17 cellular contexts compared by ENCODE assay signal in genomic region chr3:113753376-113753985, GRCh38. TPM values are rescaled to one million over a fixed set of nuclear protein-coding genes. Genes with fewer than 3 reads are reported as not detected.
A peak's percentile ranks its signal among the peaks of the same experiment; 100 is the strongest.
DNase-seq lines count a peak whose midpoint lies in the region; ATAC-seq and TF ChIP-seq lines count a peak whose summit lies in the region.
"Had no signal": no experiment of that assay in that cellular context is flagged by ENCODE, and none has a peak within 500 bp of the region (broad histone marks: within the 10 kb centered on the region; RNA-seq: fewer than 3 reads in every experiment).

No MANE protein-coding gene starts in this region.

- TF ChIP-seq CTCF in MCF 10A (IDR thresholded peaks at IDR 0.05; ENCODE audit: unreplicated experiment), result no peak
- no peak for TF ChIP-seq CTCF in breast epithelium (IDR thresholded peaks at IDR 0.05)
- no peak for TF ChIP-seq CTCF in upper lobe of left lung (IDR thresholded peaks at IDR 0.05)

- H3K79me1 ChIP-seq in mesendoderm (ENCODE audit: low read length), result no peaks in the 10 kb centered on the region

- no peaks in the 10 kb centered on the region for H3K36me3 Mint-ChIP-seq in MCF 10A (ENCODE audit: insufficient read depth, unreplicated experiment)
- peaks cover 25% of the 10 kb centered on the region for H3K36me3 Mint-ChIP-seq in dendritic cell treated with granulocyte-macrophage colony-stimulating factor and Interleukin-4, amounts not matched to agents 40 ng/mL and 50 ng/mL, for 4 days (ENCODE audit: low read depth)

- peaks cover 2% of the 10 kb centered on the region for H3K79me2 ChIP-seq in mesendoderm (ENCODE audit: control insufficient read depth, insufficient read depth, low read length)

- no peak overlapping the region for H2BK120ac ChIP-seq in mesendoderm (ENCODE audit: low read depth, low read length)

- H3K27me3 ChIP-seq in breast epithelium (no peaks in the 10 kb centered on the region), mesendoderm (ENCODE audit: insufficient read depth, low read length, poor library complexity) (no peaks in the 10 kb centered on the region), upper lobe of left lung (no peaks in the 10 kb centered on the region)

- CTCF ChIA-PET in MCF 10A (lab: Yijun Ruan, JAX), result interaction anchor here (0.5 to 0.8 kb wide), 2 partner anchors 8 to 35 kb away, joined by 4 read pairs; no protein-coding TSS in a partner anchor

- no peaks in the 10 kb centered on the region for H3K36me3 ChIP-seq in breast epithelium
- no peaks in the 10 kb centered on the region for H3K36me3 ChIP-seq in mesendoderm (ENCODE audit: control insufficient read depth, insufficient read depth, low read length)
- H3K36me3 ChIP-seq in upper lobe of left lung, result no peaks in the 10 kb centered on the region

- H2BK5ac ChIP-seq in mesendoderm (ENCODE audit: low read length), result no peak overlapping the region

- H3K27ac Mint-ChIP-seq in MCF 10A (ENCODE audit: low read depth, unreplicated experiment), result peak overlapping the region; percentile 61
- peak overlapping the region; percentile 70 for H3K27ac Mint-ChIP-seq in dendritic cell treated with granulocyte-macrophage colony-stimulating factor and Interleukin-4, amounts not matched to agents 40 ng/mL and 50 ng/mL, for 4 days

- no peak overlapping the region for H3K23ac ChIP-seq in mesendoderm (ENCODE audit: low read length)

- H3K27ac ChIP-seq in breast epithelium (no peak overlapping the region), mesendoderm (ENCODE audit: low read depth, low read length) (no peak overlapping the region), upper lobe of left lung (no peak overlapping the region)
- H3K27ac ChIP-seq: 22Rv1, C4-2B had no signal

- H3K4me1 ChIP-seq in breast epithelium, result no peaks in the 10 kb centered on the region
- H3K4me1 ChIP-seq in mesendoderm (ENCODE audit: control insufficient read depth, low read depth, low read length), result no peaks in the 10 kb centered on the region
- peaks cover 11 to 19% (median 14%) of the 10 kb centered on the region in 4 donors for H3K4me1 ChIP-seq in upper lobe of left lung

- H3K9ac ChIP-seq in mesendoderm (ENCODE audit: low read length), result no peak overlapping the region

- no peak for DNase-seq in MCF 10A (ENCODE audit: unreplicated experiment)
- no peak for DNase-seq in breast epithelium (ENCODE audit: low spot score in 2 of 2)
- DNase-seq in mesendoderm, result peak; percentile 74
- DNase-seq in upper lobe of left lung, result no peak
- DNase-seq: Caco-2, DMS53, NCI-H1105 treated with DMSO at 0.1 percent for 48 hours, NCI-H187, NCI-H2171, NCI-H82, SIG-M5 had no signal

- H3K9me3 ChIP-seq in breast epithelium (peaks cover 0 to 5% of the 10 kb centered on the region in 2 donors), upper lobe of left lung (peaks cover 0 to 2% (median under 1%) of the 10 kb centered on the region in 4 donors)
- H3K9me3 ChIP-seq: Caco-2 had no signal

- intact Hi-C loops in MCF 10A (cut with micrococcal nuclease) (no loop called here), breast epithelium (cut with DNase I; ENCODE audit: low total_unique reads) (no loop called here)
- intact Hi-C loops in dendritic cell treated with granulocyte-macrophage colony-stimulating factor and Interleukin-4, amounts not matched to agents 40 ng/mL and 50 ng/mL, for 4 days (cut with micrococcal nuclease), result no loop called here

- ATAC-seq in GM19452 (IDR thresholded peaks at IDR 0.05; ENCODE audit: unreplicated experiment), result no peak
- ATAC-seq in HG03025 (IDR thresholded peaks at IDR 0.05; ENCODE audit: low FRiP score, unreplicated experiment), result no peak
- ATAC-seq in HG02623 (IDR thresholded peaks at IDR 0.05; ENCODE audit: unreplicated experiment), result no peak
- no peak for ATAC-seq in upper lobe of left lung (ENCODE audit: low FRiP score in 2 of 2)

- peaks cover 15% of the 10 kb centered on the region for H3K4me1 Mint-ChIP-seq in MCF 10A (ENCODE audit: insufficient read depth, unreplicated experiment)
- H3K4me1 Mint-ChIP-seq in dendritic cell treated with granulocyte-macrophage colony-stimulating factor and Interleukin-4, amounts not matched to agents 40 ng/mL and 50 ng/mL, for 4 days (ENCODE audit: low read depth), result peaks cover 45% of the 10 kb centered on the region

- H3K4me3 Mint-ChIP-seq in MCF 10A (ENCODE audit: unreplicated experiment), result no peak overlapping the region
- H3K4me3 Mint-ChIP-seq in dendritic cell treated with granulocyte-macrophage colony-stimulating factor and Interleukin-4, amounts not matched to agents 40 ng/mL and 50 ng/mL, for 4 days, result no peak overlapping the region

- no TSS peak for BruUV-seq in MCF 10A (replicated peaks; lab: Mats Ljungman, UMichigan)

- no peak overlapping the region for H3K4ac ChIP-seq in mesendoderm (ENCODE audit: low read depth, low read length)

- no peak overlapping the region for H3K18ac ChIP-seq in mesendoderm (ENCODE audit: low read length)

- TF ChIP-seq POLR2A in breast epithelium (IDR thresholded peaks at IDR 0.05) (no peak), upper lobe of left lung (IDR thresholded peaks at IDR 0.05) (no peak)

- no peak overlapping the region for H2BK15ac ChIP-seq in mesendoderm (replicated peaks; ENCODE audit: low read depth)

- no peak overlapping the region for H3K4me3 ChIP-seq in breast epithelium
- no peak overlapping the region for H3K4me3 ChIP-seq in mesendoderm (ENCODE audit: low read length)
- no peak overlapping the region for H3K4me3 ChIP-seq in upper lobe of left lung

- no peak for TF ChIP-seq EP300 in upper lobe of left lung (IDR thresholded peaks at IDR 0.05)

- 100% methylated on average over 1 of the region's 4 CpGs for WGBS in mesendoderm (ENCODE audit: extremely low coverage, insufficient coverage, low lambda C conversion rate)
- 69 to 75% methylated on average over 4 of the region's 4 CpGs for WGBS in upper lobe of left lung, 2 donors

- POLR2A ChIA-PET in MCF 10A (lab: Yijun Ruan, JAX), result no interaction called here

- no peak overlapping the region for H3K56ac ChIP-seq in mesendoderm (ENCODE audit: low read length)

- H4K5ac ChIP-seq in mesendoderm (ENCODE audit: low read length), result no peak overlapping the region

- no peak overlapping the region for H3K4me2 ChIP-seq in mesendoderm (ENCODE audit: low read length)

- no peak overlapping the region for H4K8ac ChIP-seq in mesendoderm (ENCODE audit: low read depth, low read length)

- H3K9me3 Mint-ChIP-seq in MCF 10A (ENCODE audit: unreplicated experiment), result peaks cover 5% of the 10 kb centered on the region
- peaks cover 6% of the 10 kb centered on the region for H3K9me3 Mint-ChIP-seq in dendritic cell treated with granulocyte-macrophage colony-stimulating factor and Interleukin-4, amounts not matched to agents 40 ng/mL and 50 ng/mL, for 4 days

- H2AK5ac ChIP-seq in mesendoderm (ENCODE audit: low read length), result no peak overlapping the region

- no peaks in the 10 kb centered on the region for H3K27me3 Mint-ChIP-seq in MCF 10A (ENCODE audit: insufficient read depth, unreplicated experiment)
- no peaks in the 10 kb centered on the region for H3K27me3 Mint-ChIP-seq in dendritic cell treated with granulocyte-macrophage colony-stimulating factor and Interleukin-4, amounts not matched to agents 40 ng/mL and 50 ng/mL, for 4 days

RNA-seq across cellular contexts. Expression of gene ATP6V1A, which starts 6.6 kb away (rescaled TPM):
- total RNA-seq in MCF 10A (2022), result 51.6 and 53.4 TPM in 2 replicates
- 10 to 100 TPM; 44.6 to 68.5 (median 48.6) TPM for total RNA-seq in breast epithelium
- 20.3 TPM for polyA plus RNA-seq in mesendoderm (2013, experiment 1 of 2)
- polyA plus RNA-seq in mesendoderm (2013, experiment 2 of 2), result 20.3 TPM
- total RNA-seq in upper lobe of left lung, result 10 to 100 TPM; 17.9 to 94.8 (median 66.6) TPM

RNA-seq across cellular contexts. Expression of gene NAA50, which starts 7.4 kb away (rescaled TPM):
- total RNA-seq in MCF 10A (2022) (219 and 238 TPM in 2 replicates), breast epithelium (100 to 1,000 TPM in 2 of 3 donors, 10 to 100 TPM in 1; 98.0 to 140 (median 140) TPM), upper lobe of left lung (100 to 1,000 TPM in 2 of 6 donors, 10 to 100 TPM in 4; 75.7 to 187 (median 84.9) TPM)
- 174 TPM for polyA plus RNA-seq in mesendoderm (2013, experiment 1 of 2)
- 174 TPM for polyA plus RNA-seq in mesendoderm (2013, experiment 2 of 2)

RNA-seq across cellular contexts. Expression of gene USF3, which starts 57.0 kb away (rescaled TPM):
- total RNA-seq in MCF 10A (2022) (11.9 and 12.1 TPM in 2 replicates), breast epithelium (10 to 100 TPM; 19.7 to 38.9 (median 28.5) TPM), upper lobe of left lung (10 to 100 TPM in 5 of 6 donors, 1 to 10 TPM in 1; 9.3 to 30.6 (median 18.5) TPM)
- polyA plus RNA-seq in mesendoderm (2013, experiment 1 of 2), result 7.8 TPM
- polyA plus RNA-seq in mesendoderm (2013, experiment 2 of 2), result 7.9 TPM
